Comparison of ENCODE assay signal across 1 cellular context in genomic region chr3:196666001-196666867, GRCh38.
A peak's percentile ranks its signal among the peaks of the same experiment; 100 is the strongest.
TF ChIP-seq lines count a peak whose summit lies in the region.

No MANE protein-coding gene starts in this region.

TF ChIP-seq in HepG2, 621 proteins besides CTCF, POLR2A, EP300 and RAD21 (continued from another document and continues in another):
- TF ChIP-seq HIC2 (CRISPR knock-in tag; IDR thresholded peaks at IDR 0.05; ENCODE audit: low read depth) (0 out of 2 replicates have a peak, but pooled peaks have one; percentile 34), ZBTB43 (CRISPR knock-in tag; conservative IDR thresholded peaks at IDR 0.05) (no peak), PITX1 (CRISPR knock-in tag; IDR thresholded peaks at IDR 0.05) (no peak), ZFY (CRISPR knock-in tag; IDR thresholded peaks at IDR 0.05) (no peak), NFYC (CRISPR knock-in tag; IDR thresholded peaks at IDR 0.05) (no peak), REST (IDR thresholded peaks at IDR 0.05; ENCODE audit: borderline replicate concordance in 1 of 2, low read depth in 1 of 2, low read length in 2 of 2) (no peak), ZNF282 (IDR thresholded peaks at IDR 0.05; ENCODE audit: partially characterized antibody) (no peak), NFRKB (IDR thresholded peaks at IDR 0.05) (no peak), ZNF138 (CRISPR knock-in tag; IDR thresholded peaks at IDR 0.05; ENCODE audit: low read depth) (no peak), ATF1 (CRISPR knock-in tag; IDR thresholded peaks at IDR 0.05) (no peak), ZSCAN21 (CRISPR knock-in tag; IDR thresholded peaks at IDR 0.05; ENCODE audit: borderline replicate concordance) (no peak), FOXO4 (CRISPR knock-in tag; conservative IDR thresholded peaks at IDR 0.05) (no peak), ZNF354B (CRISPR knock-in tag; IDR thresholded peaks at IDR 0.05) (no peak), ZNF136 (CRISPR knock-in tag; IDR thresholded peaks at IDR 0.05; ENCODE audit: low read depth) (no peak), SRSF9 (IDR thresholded peaks at IDR 0.05; ENCODE audit: borderline replicate concordance, insufficient read depth, low read depth, low read length, poor library complexity, severe bottlenecking) (no peak), ZBTB20 (CRISPR knock-in tag; IDR thresholded peaks at IDR 0.05; ENCODE audit: borderline replicate concordance, low read depth) (no peak), ZFP91 (CRISPR knock-in tag; IDR thresholded peaks at IDR 0.05; ENCODE audit: borderline replicate concordance) (peak; percentile 48; the same call in 1 of the 2 replicates), HMG20B (CRISPR knock-in tag; conservative IDR thresholded peaks at IDR 0.05) (no peak), PHF8 (CRISPR knock-in tag; IDR thresholded peaks at IDR 0.05) (no peak), HOMEZ (CRISPR knock-in tag; IDR thresholded peaks at IDR 0.05; ENCODE audit: low read depth) (no peak), TAF1 (CRISPR knock-in tag; IDR thresholded peaks at IDR 0.05) (0 out of 2 replicates have a peak, but pooled peaks have one; percentile 34), POLR2AphosphoS2 (IDR thresholded peaks at IDR 0.05; ENCODE audit: low read depth, low read length) (no peak), ARID2 (CRISPR knock-in tag; IDR thresholded peaks at IDR 0.05; ENCODE audit: borderline replicate concordance) (no peak), NBN (conservative IDR thresholded peaks at IDR 0.05) (no peak), KDM5B (CRISPR knock-in tag; IDR thresholded peaks at IDR 0.05; ENCODE audit: borderline replicate concordance) (no peak), FOXA3 (CRISPR knock-in tag; IDR thresholded peaks at IDR 0.05) (0 out of 2 replicates have a peak, but pooled peaks have one; percentile 40), ZNF605 (CRISPR knock-in tag; IDR thresholded peaks at IDR 0.05) (no peak), CREM (IDR thresholded peaks at IDR 0.05) (peak; percentile 37; the same call in 1 of the 2 replicates), CREM (CRISPR knock-in tag; IDR thresholded peaks at IDR 0.05) (no peak), KLF13 (CRISPR knock-in tag; IDR thresholded peaks at IDR 0.05) (no peak), ZSCAN9 (CRISPR knock-in tag; IDR thresholded peaks at IDR 0.05; ENCODE audit: borderline replicate concordance) (no peak), ATF3 (CRISPR knock-in tag; IDR thresholded peaks at IDR 0.05) (peak; percentile 40; the same call in 1 of the 2 replicates), ZNF549 (CRISPR knock-in tag; IDR thresholded peaks at IDR 0.05) (no peak), MAFG (CRISPR knock-in tag; IDR thresholded peaks at IDR 0.05) (no peak), STAT5B (CRISPR knock-in tag; IDR thresholded peaks at IDR 0.05) (no peak), EZH2 (conservative IDR thresholded peaks at IDR 0.05; ENCODE audit: low read depth, low read length) (no peak), RARA (CRISPR knock-in tag; IDR thresholded peaks at IDR 0.05) (no peak), GTF3A (CRISPR knock-in tag; conservative IDR thresholded peaks at IDR 0.05) (no peak), GABPA (IDR thresholded peaks at IDR 0.05; ENCODE audit: low read depth, low read length) (no peak), GABPA (CRISPR knock-in tag; IDR thresholded peaks at IDR 0.05; ENCODE audit: low read depth) (no peak), TRIM24 (CRISPR knock-in tag; IDR thresholded peaks at IDR 0.05) (no peak), KDM5A (IDR thresholded peaks at IDR 0.05; ENCODE audit: borderline replicate concordance, low read length) (no peak), ZNF121 (CRISPR knock-in tag; IDR thresholded peaks at IDR 0.05) (no peak), POGK (CRISPR knock-in tag; conservative IDR thresholded peaks at IDR 0.05) (no peak), GPN1 (CRISPR knock-in tag; IDR thresholded peaks at IDR 0.05; ENCODE audit: borderline replicate concordance) (no peak), SALL1 (CRISPR knock-in tag; IDR thresholded peaks at IDR 0.05) (peak; percentile 34; the same call in 1 of the 2 replicates), NCOR1 (IDR thresholded peaks at IDR 0.05; ENCODE audit: borderline replicate concordance, low read length) (no peak), TOPORS (CRISPR knock-in tag; IDR thresholded peaks at IDR 0.05) (no peak), FLYWCH1 (CRISPR knock-in tag; IDR thresholded peaks at IDR 0.05) (no peak), HCFC1 (IDR thresholded peaks at IDR 0.05; ENCODE audit: low read depth, low read length) (no peak), ZKSCAN1 (IDR thresholded peaks at IDR 0.05; ENCODE audit: low read length) (no peak), ASH2L (IDR thresholded peaks at IDR 0.05; ENCODE audit: insufficient read length, low read depth, low read length) (no peak), ZNF44 (CRISPR knock-in tag; IDR thresholded peaks at IDR 0.05) (no peak), KDM4B (CRISPR knock-in tag; IDR thresholded peaks at IDR 0.05) (no peak), GABPB1 (CRISPR knock-in tag; IDR thresholded peaks at IDR 0.05) (no peak), ZNF275 (CRISPR knock-in tag; IDR thresholded peaks at IDR 0.05; ENCODE audit: borderline replicate concordance) (no peak), DNMT1 (CRISPR knock-in tag; IDR thresholded peaks at IDR 0.05) (no peak), HDAC2 (CRISPR knock-in tag; IDR thresholded peaks at IDR 0.05) (no peak), POGZ (CRISPR knock-in tag; IDR thresholded peaks at IDR 0.05) (0 out of 2 replicates have a peak, but pooled peaks have one; percentile 15)
